ENCODE assay signal across 8 cellular contexts in the genomic region with DNA sequence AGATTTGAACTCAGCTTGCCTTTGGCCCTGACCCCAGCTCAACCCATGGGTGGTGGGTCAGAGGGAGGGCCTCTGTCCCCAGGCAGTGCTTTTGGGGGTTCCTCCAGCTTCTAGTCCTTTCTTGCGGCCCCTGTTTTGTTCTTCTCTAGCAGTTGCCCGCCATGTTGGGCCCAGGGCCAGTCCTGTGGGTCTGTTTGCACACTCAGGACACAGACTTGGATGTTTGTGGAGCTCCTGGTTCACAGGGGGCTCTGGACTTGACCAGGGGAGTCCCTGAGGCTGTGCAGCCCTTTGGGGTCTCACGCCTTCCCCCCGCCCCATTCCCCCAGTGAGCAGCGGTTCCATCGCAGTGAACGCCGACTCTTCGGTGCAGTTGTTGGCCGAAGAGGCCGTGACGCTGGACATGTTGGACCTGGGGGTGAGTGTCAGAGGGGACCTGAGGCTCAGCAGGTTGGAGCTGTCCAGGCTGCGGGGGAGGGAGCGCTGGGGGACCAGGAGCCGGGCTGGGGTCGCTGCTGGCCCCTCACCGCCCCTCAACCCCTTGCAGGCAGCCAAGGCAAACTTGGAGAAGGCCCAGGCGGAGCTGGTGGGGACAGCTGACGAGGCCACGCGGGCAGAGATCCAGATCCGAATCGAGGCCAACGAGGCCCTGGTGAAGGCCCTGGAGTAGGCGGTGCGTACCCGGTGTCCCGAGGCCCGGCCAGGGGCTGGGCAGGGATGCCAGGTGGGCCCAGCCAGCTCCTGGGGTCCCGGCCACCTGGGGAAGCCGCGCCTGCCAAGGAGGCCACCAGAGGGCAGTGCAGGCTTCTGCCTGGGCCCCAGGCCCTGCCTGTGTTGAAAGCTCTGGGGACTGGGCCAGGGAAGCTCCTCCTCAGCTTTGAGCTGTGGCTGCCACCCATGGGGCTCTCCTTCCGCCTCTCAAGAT. TPM values are rescaled to one million over a fixed set of nuclear protein-coding genes. Genes with fewer than 3 reads are reported as not detected.
A peak's percentile ranks its signal among the peaks of the same experiment; 100 is the strongest.
DNase-seq lines count a peak whose midpoint lies in the region; ATAC-seq and TF ChIP-seq lines count a peak whose summit lies in the region.

No MANE protein-coding gene starts in this region.

- no CpG with 5 or more reads among the region's 33 CpGs for WGBS in neuronal stem cell (ENCODE audit: extremely low coverage in 2 of 2, insufficient read length in 2 of 2, insufficient replicate concordance in 1 of 2), 2 donors

- no peaks in the 10 kb centered on the region for H3K27me3 ChIP-seq in CD8-positive, alpha-beta T cell (ENCODE audit: insufficient read depth, low read length)
- no peaks in the 10 kb centered on the region for H3K27me3 ChIP-seq in neuronal stem cell (ENCODE audit: control insufficient read depth in 3 of 3, insufficient read depth in 3 of 3, low read depth in 1 of 3, low read length in 3 of 3)

- intact Hi-C loops in CD8-positive, alpha-beta T cell (cut with DNase I, micrococcal nuclease), result loop anchor here (1.0 to 10.0 kb wide), 6 partner anchors 22 to 379 kb away; a partner anchor contains a TSS

- CTCF ChIA-PET in CD8-positive, alpha-beta T cell (lab: Charles Lee), result interaction anchor here (0.6 to 9.7 kb wide), 26 partner anchors 9 to 320 kb away, joined by 3 to 498 read pairs (median 4); a partner anchor contains a TSS

- TF ChIP-seq CTCF in CD8-positive, alpha-beta T cell (IDR thresholded peaks at IDR 0.05), result peak; percentile 81
- TF ChIP-seq CTCF in fibroblast of pulmonary artery (IDR thresholded peaks at IDR 0.05; ENCODE audit: low read length, missing control alignments), result peak; percentile 82

- H3K4me1 Mint-ChIP-seq in CD8-positive, alpha-beta T cell (ENCODE audit: low read depth), result peaks cover 36% of the 10 kb centered on the region

- peak overlapping the region; percentile 67 for H2BK15ac ChIP-seq in neuronal stem cell (ENCODE audit: low read length)

- H2BK120ac ChIP-seq in neuronal stem cell (ENCODE audit: low read depth, low read length), result no peak overlapping the region

- DNase-seq in CD8-positive, alpha-beta T cell, result peak; percentile 75 to 94 (median 87)
- peak; percentile 77 for DNase-seq in HK-2 (ENCODE audit: unreplicated experiment)
- DNase-seq in RPMI7951 (ENCODE audit: low read depth), result peak; percentile 79
- DNase-seq in activated T-helper 9 cell treated with anti-CD3 and anti-CD28 coated beads, Interleukin-2, amount 50 U/mL, for 16 hours (ENCODE audit: low read depth), result peak; percentile 80
- peak; percentile 86 for DNase-seq in fibroblast of pulmonary artery (ENCODE audit: low read depth)
- DNase-seq in neuronal stem cell (ENCODE audit: low spot score), result no peak
- peak; percentile 41 to 98 (median 80) for DNase-seq in substantia nigra (lab: John Stamatoyannopoulos, UW)

- H4K91ac ChIP-seq in neuronal stem cell (ENCODE audit: low read depth, low read length, poor library complexity), result no peak overlapping the region

- H3K9ac ChIP-seq in neuronal stem cell (ENCODE audit: low read depth, low read length, poor library complexity), result no peak overlapping the region

- peaks cover 54% of the 10 kb centered on the region for H3K4me1 ChIP-seq in CD8-positive, alpha-beta T cell (ENCODE audit: insufficient read depth, low read length)
- peaks cover 25 to 32% of the 10 kb centered on the region in 2 donors for H3K4me1 ChIP-seq in neuronal stem cell (ENCODE audit: control insufficient read depth in 2 of 2, insufficient read depth in 1 of 2, low read depth in 1 of 2, low read length in 2 of 2)

- H3K36me3 ChIP-seq in CD8-positive, alpha-beta T cell (ENCODE audit: insufficient read depth, low read length), result no peaks in the 10 kb centered on the region
- H3K36me3 ChIP-seq in neuronal stem cell (replicated peaks in 1 of 2; ENCODE audit: control insufficient read depth in 2 of 2, insufficient read depth in 2 of 2, low read length in 2 of 2), result peaks cover 0 to 8% of the 10 kb centered on the region in 2 donors

- H2AFZ ChIP-seq in neuronal stem cell (ENCODE audit: low read length), result no peak overlapping the region

- H2AK5ac ChIP-seq in neuronal stem cell (ENCODE audit: low read depth, low read length), result peak overlapping the region; percentile 92

- H3K14ac ChIP-seq in neuronal stem cell (ENCODE audit: low read length), result no peak overlapping the region

- peak overlapping the region; percentile 53 for H3K4ac ChIP-seq in neuronal stem cell (ENCODE audit: low read length)

- POLR2A ChIA-PET in CD8-positive, alpha-beta T cell (lab: Charles Lee), result interaction anchor here (0.7 to 7.5 kb wide), 13 partner anchors 9 to 204 kb away, joined by 3 to 271 read pairs (median 7); a partner anchor contains a TSS

- no peak overlapping the region for H4K8ac ChIP-seq in neuronal stem cell (ENCODE audit: low read depth, low read length)

- no peaks in the 10 kb centered on the region for H3K27me3 Mint-ChIP-seq in CD8-positive, alpha-beta T cell (ENCODE audit: low read depth)

- peak overlapping the region; percentile 21 for H2BK5ac ChIP-seq in neuronal stem cell (ENCODE audit: low read length)

- H3K4me3 Mint-ChIP-seq in CD8-positive, alpha-beta T cell, result peak overlapping the region; percentile 27

- no peak overlapping the region for H3K27ac ChIP-seq in CD8-positive, alpha-beta T cell (ENCODE audit: low read depth, low read length)
- no peak overlapping the region for H3K27ac ChIP-seq in neuronal stem cell (replicated peaks; ENCODE audit: low read length)
- peak overlapping the region; percentile 86 for H3K27ac ChIP-seq in substantia nigra (ENCODE audit: low read depth, low read length, poor library complexity, severe bottlenecking)

- H3K4me2 ChIP-seq in neuronal stem cell (ENCODE audit: insufficient read depth, low read length, poor library complexity, severe bottlenecking), result no peak overlapping the region

- H3K9me3 ChIP-seq in CD8-positive, alpha-beta T cell (ENCODE audit: low read length), result no peaks in the 10 kb centered on the region
- no peaks in the 10 kb centered on the region for H3K9me3 ChIP-seq in neuronal stem cell (replicated peaks in 1 of 2; ENCODE audit: control insufficient read depth in 2 of 2, insufficient read depth in 1 of 2, low read depth in 1 of 2, low read length in 2 of 2)

- H3K36me3 Mint-ChIP-seq in CD8-positive, alpha-beta T cell, result peaks cover 2% of the 10 kb centered on the region

- peaks cover 14% of the 10 kb centered on the region for H3K79me1 ChIP-seq in neuronal stem cell (ENCODE audit: low read depth, low read length)

- ATAC-seq in CD8-positive, alpha-beta T cell, result peak; percentile 46
- no peak for ATAC-seq in GM21786 (IDR thresholded peaks at IDR 0.05; ENCODE audit: unreplicated experiment)

- no peaks in the 10 kb centered on the region for H3K9me3 Mint-ChIP-seq in CD8-positive, alpha-beta T cell

- H3K18ac ChIP-seq in neuronal stem cell (ENCODE audit: low read length), result peak overlapping the region; percentile 83

- peak overlapping the region; percentile 89 for H3K23ac ChIP-seq in neuronal stem cell (ENCODE audit: low read depth, low read length, poor library complexity)

- H2BK12ac ChIP-seq in neuronal stem cell (ENCODE audit: low read length), result peak overlapping the region; percentile 58

- no peak overlapping the region for H3K4me3 ChIP-seq in CD8-positive, alpha-beta T cell (ENCODE audit: low read depth, low read length)
- H3K4me3 ChIP-seq in fibroblast of pulmonary artery (replicated peaks; ENCODE audit: low read depth, low read length) (peak overlapping the region; percentile 19), neuronal stem cell (ENCODE audit: low read length in 2 of 2) (peak overlapping the region in 1 of 2 donors; percentile 46)

- peak overlapping the region; percentile 82 for H3K27ac Mint-ChIP-seq in CD8-positive, alpha-beta T cell

RNA-seq across cellular contexts. Expression of a gene that starts 2.5 kb away (rescaled TPM):
- total RNA-seq in CD8-positive, alpha-beta T cell, result 10 to 100 TPM; 86.2 to 96.3 TPM
- 41.8 and 78.0 TPM in 2 replicates for total RNA-seq in RPMI7951 (2014; rRNA removed; shearing (Covaris generic))
- polyA plus RNA-seq in neuronal stem cell (2013, experiment 1 of 2), result 106 TPM
- 101 TPM for polyA plus RNA-seq in neuronal stem cell (2013, experiment 2 of 2)

RNA-seq across cellular contexts. Expression of a gene that starts 4.4 kb away (rescaled TPM):
- total RNA-seq in CD8-positive, alpha-beta T cell, result 100 to 1,000 TPM; 305 to 314 TPM
- total RNA-seq in RPMI7951 (2014; rRNA removed; shearing (Covaris generic)), result 3.2 and 4.1 TPM in 2 replicates
- 98.3 TPM for polyA plus RNA-seq in neuronal stem cell (2013, experiment 1 of 2)
- 99.9 TPM for polyA plus RNA-seq in neuronal stem cell (2013, experiment 2 of 2)

RNA-seq across cellular contexts. Expression of a gene that starts 6.2 kb away (rescaled TPM):
- total RNA-seq in CD8-positive, alpha-beta T cell, result under 1 TPM; 0.49 to 0.67 TPM
- total RNA-seq in RPMI7951 (2014; rRNA removed; shearing (Covaris generic)), result 0.48 and 0.88 TPM in 2 replicates
- polyA plus RNA-seq in neuronal stem cell (2013, experiment 1 of 2), result 14.0 TPM
- polyA plus RNA-seq in neuronal stem cell (2013, experiment 2 of 2), result 12.8 TPM

RNA-seq across cellular contexts. Expression of a gene that starts 25.1 kb away (rescaled TPM):
- total RNA-seq in CD8-positive, alpha-beta T cell, result 100 to 1,000 TPM; 689 to 695 TPM
- total RNA-seq in RPMI7951 (2014; rRNA removed; shearing (Covaris generic)), result 44.2 and 66.8 TPM in 2 replicates
- polyA plus RNA-seq in neuronal stem cell (2013, experiment 1 of 2), result 218 TPM
- polyA plus RNA-seq in neuronal stem cell (2013, experiment 2 of 2), result 217 TPM

RNA-seq across cellular contexts. Expression of a gene that starts 31.3 kb away (rescaled TPM):
- total RNA-seq in CD8-positive, alpha-beta T cell, result 10 to 100 TPM; 36.2 to 37.4 TPM
- total RNA-seq in RPMI7951 (2014; rRNA removed; shearing (Covaris generic)), result 57.6 and 92.0 TPM in 2 replicates
- 23.8 TPM for polyA plus RNA-seq in neuronal stem cell (2013, experiment 1 of 2)
- 24.1 TPM for polyA plus RNA-seq in neuronal stem cell (2013, experiment 2 of 2)

Comparison
In these comparisons a context has a peak if more than half of its experiments do, and no peak if none do; other contexts are left out.
1. RNA of a gene that starts 4.4 kb away (total RNA-seq): 305 to 314 TPM in CD8-positive, alpha-beta T cell; 3.2 to 4.1 TPM in RPMI7951; every median in the first group is over 10 times any median in the second.